In the genomic region with DNA sequence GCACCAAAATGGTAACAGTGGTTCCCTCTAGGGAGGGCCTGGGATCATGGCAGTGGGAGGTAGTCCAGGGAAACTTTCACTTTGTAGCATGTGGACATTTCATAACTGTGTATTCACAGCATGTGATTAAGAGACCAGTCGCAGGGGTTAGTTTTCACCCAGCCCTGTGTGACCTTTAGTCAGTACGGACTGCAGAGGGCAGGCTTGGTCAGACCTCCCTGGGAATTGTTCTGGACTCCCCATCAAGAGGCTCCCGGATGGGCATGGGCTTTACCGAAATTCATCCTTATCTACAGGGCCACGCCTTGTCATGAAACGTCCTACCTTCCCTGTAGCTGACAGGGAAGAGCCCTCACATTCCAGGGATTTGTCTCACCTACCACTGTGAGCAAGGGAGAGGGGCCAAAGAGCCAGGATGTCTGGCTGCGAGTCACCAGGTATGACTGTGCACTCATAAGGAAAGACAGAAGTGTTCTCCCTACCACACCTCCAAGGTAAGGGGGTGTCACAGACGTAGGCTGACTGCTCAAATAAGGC, we compare ENCODE assay signal across 14 cellular contexts. TPM values are rescaled to one million over a fixed set of nuclear protein-coding genes. Genes with fewer than 3 reads are reported as not detected.
DNase-seq lines count a peak whose midpoint lies in the region; ATAC-seq, FAIRE-seq and TF ChIP-seq lines count a peak whose summit lies in the region.
"Had no signal": no experiment of that assay in that cellular context is flagged by ENCODE, and none has a peak within 500 bp of the region (broad histone marks: within the 10 kb centered on the region; RNA-seq: fewer than 3 reads in every experiment).

No MANE protein-coding gene starts in this region.

- H3K4me3 ChIP-seq in Caco-2 (ENCODE audit: low read depth, low read length) (no peak overlapping the region), RWPE2 (ENCODE audit: severe bottlenecking) (no peak overlapping the region), gastroesophageal sphincter (no peak overlapping the region)

- no peak for TF ChIP-seq EP300 in gastroesophageal sphincter (IDR thresholded peaks at IDR 0.05)

- BruUV-seq in Caco-2 (replicated peaks; lab: Mats Ljungman, UMichigan) = no TSS peak

- H3K36me3 Mint-ChIP-seq in Caco-2 (ENCODE audit: insufficient read depth, unreplicated experiment) = peaks cover 49% of the 10 kb centered on the region

- FAIRE-seq in D721Med (lab: Jason Lieb, UNC) = no peak
- FAIRE-seq: GM19239 had no signal

- TF ChIP-seq CTCF in Caco-2 (IDR thresholded peaks at IDR 0.05; ENCODE audit: insufficient read depth in 1 of 2, low read depth in 1 of 2, low read length in 1 of 2, severe bottlenecking in 1 of 2, unreplicated experiment in 1 of 2) = peak in 1 of 2 experiments; percentile 28
- peak; percentile 23 for TF ChIP-seq CTCF in RWPE2 (IDR thresholded peaks at IDR 0.05; ENCODE audit: poor library complexity, severe bottlenecking)
- no peak for TF ChIP-seq CTCF in gastroesophageal sphincter (IDR thresholded peaks at IDR 0.05)
- TF ChIP-seq CTCF in omental fat pad (IDR thresholded peaks at IDR 0.05) = no peak
- no peak for TF ChIP-seq CTCF in D721Med (IDR thresholded peaks at IDR 0.05; ENCODE audit: insufficient read depth, missing control alignments)

- peaks cover 11% of the 10 kb centered on the region for H3K4me1 ChIP-seq in Caco-2
- H3K4me1 ChIP-seq in RWPE2 (ENCODE audit: insufficient read depth, poor library complexity, severe bottlenecking) = peaks cover 32% of the 10 kb centered on the region
- peaks cover 7 to 44% (median 30%) of the 10 kb centered on the region in 3 donors for H3K4me1 ChIP-seq in gastroesophageal sphincter

- H3K36me3 ChIP-seq in Caco-2 (ENCODE audit: control insufficient read depth, insufficient read depth, low read length) = peaks cover 17% of the 10 kb centered on the region
- H3K36me3 ChIP-seq in RWPE2 (ENCODE audit: low read depth) = peaks cover 100% of the 10 kb centered on the region
- H3K36me3 ChIP-seq in gastroesophageal sphincter = peaks cover 0 to 90% of the 10 kb centered on the region in 2 donors

- peaks cover 7% of the 10 kb centered on the region for H3K4me1 Mint-ChIP-seq in Caco-2 (ENCODE audit: low read depth, unreplicated experiment)

- ATAC-seq in RWPE2 (ENCODE audit: low read depth) = peak; percentile 89
- ATAC-seq in gastroesophageal sphincter = peak; percentile 49
- ATAC-seq in omental fat pad (ENCODE audit: low FRiP score) = peak; percentile 33

- DNase-seq in Caco-2 (peak; percentile 58 to 80), RWPE2 (ENCODE audit: low spot score) (no peak), omental fat pad (ENCODE audit: low spot score) (no peak), HEK293T (ENCODE audit: extremely low spot score) (no peak), D721Med (ENCODE audit: insufficient read length, low spot score) (no peak), medulla oblongata (ENCODE audit: extremely low spot score) (no peak)
- no peak for DNase-seq in activated CD8-positive, alpha-beta memory T cell treated with anti-CD3 and anti-CD28 coated beads for 24 hours
- DNase-seq: activated CD4-positive, alpha-beta T cell treated with anti-CD3 and anti-CD28 coated beads for 4 hours; activated naive CD4-positive, alpha-beta T cell treated with anti-CD3 and anti-CD28 coated beads, Interleukin-2, amount 10 ng/mL, durations not matched to agents 7 days and 5 days; NCI-H2029 treated with DMSO at 0.1 percent for 48 hours; retina; RPMI8226 had no signal

- TF ChIP-seq POLR2A in gastroesophageal sphincter (IDR thresholded peaks at IDR 0.05) = no peak

- H3K27ac ChIP-seq in RWPE2 (ENCODE audit: poor library complexity, severe bottlenecking) (peak overlapping the region; percentile 52), gastroesophageal sphincter (peak overlapping the region in 3 of 4 donors; percentile 85 to 89 (median 85))

- POLR2A ChIA-PET in Caco-2 (lab: Charles Lee) (no interaction called here), HEK293T (lab: Yijun Ruan, JAX) (no interaction called here)

- no peaks in the 10 kb centered on the region for H3K27me3 Mint-ChIP-seq in Caco-2 (ENCODE audit: insufficient read depth, unreplicated experiment)
- H3K27me3 Mint-ChIP-seq: activated naive CD4-positive, alpha-beta T cell treated with anti-CD3 and anti-CD28 coated beads, Interleukin-2, amount 10 ng/mL, durations not matched to agents 7 days and 5 days had no signal

- intact Hi-C loops in Caco-2 (cut with micrococcal nuclease; ENCODE audit: unreplicated experiment) = loop anchor here (1.0 kb wide), 1 partner anchor 38 kb away; no protein-coding TSS in a partner anchor

- H3K9me3 ChIP-seq in Caco-2 (no peaks in the 10 kb centered on the region), RWPE2 (ENCODE audit: severe bottlenecking) (no peaks in the 10 kb centered on the region), gastroesophageal sphincter (no peaks in the 10 kb centered on the region)

- H3K9me3 Mint-ChIP-seq in Caco-2 (ENCODE audit: unreplicated experiment) = no peaks in the 10 kb centered on the region
- H3K9me3 Mint-ChIP-seq: activated naive CD4-positive, alpha-beta T cell treated with anti-CD3 and anti-CD28 coated beads, Interleukin-2, amount 10 ng/mL, durations not matched to agents 7 days and 5 days had no signal

- CTCF ChIA-PET in Caco-2 (lab: Charles Lee) (interaction anchor here (0.6 to 1.1 kb wide), 4 partner anchors 38 to 131 kb away, joined by 3 to 4 read pairs (median 3); no protein-coding TSS in a partner anchor), HEK293T (lab: Yijun Ruan, JAX) (interaction anchor here (2.8 kb wide), 1 partner anchor 11 kb away, joined by 16 read pairs; no protein-coding TSS in a partner anchor)

- peak overlapping the region; percentile 75 for H3K27ac Mint-ChIP-seq in Caco-2 (ENCODE audit: unreplicated experiment)

- 65 to 80% methylated on average over 1 to 3 of the region's 8 CpGs for WGBS in gastroesophageal sphincter (ENCODE audit: low coverage in 1 of 2), 2 donors

- H3K27me3 ChIP-seq in Caco-2 (replicated peaks; ENCODE audit: control insufficient read depth, insufficient read depth, low read length) (no peaks in the 10 kb centered on the region), RWPE2 (ENCODE audit: insufficient read depth, poor library complexity, severe bottlenecking) (no peaks in the 10 kb centered on the region), gastroesophageal sphincter (no peaks in the 10 kb centered on the region)

- no peak overlapping the region for H3K4me3 Mint-ChIP-seq in Caco-2 (ENCODE audit: unreplicated experiment)
- H3K4me3 Mint-ChIP-seq: activated naive CD4-positive, alpha-beta T cell treated with anti-CD3 and anti-CD28 coated beads, Interleukin-2, amount 10 ng/mL, durations not matched to agents 7 days and 5 days had no signal

TF ChIP-seq in HEK293T, 16 proteins besides CTCF, POLR2A, EP300 and RAD21:
- TF ChIP-seq FOXK2 (IDR thresholded peaks at IDR 0.05) (no peak), SP1 (IDR thresholded peaks at IDR 0.05) (no peak), CTBP1 (IDR thresholded peaks at IDR 0.05; ENCODE audit: borderline replicate concordance) (no peak), LEF1 (IDR thresholded peaks at IDR 0.05; ENCODE audit: borderline replicate concordance) (no peak), NFRKB (IDR thresholded peaks at IDR 0.05) (no peak), ARNT (IDR thresholded peaks at IDR 0.05) (no peak), FOXA1 (IDR thresholded peaks at IDR 0.05) (no peak)

RNA-seq across cellular contexts. Expression of gene GPX3, which starts 19.9 kb away (rescaled TPM):
- total RNA-seq in Caco-2 (2022) (80.6 and 86.6 TPM in 2 replicates), gastroesophageal sphincter (1,000 to 10,000 TPM in 3 of 4 donors, 100 to 1,000 TPM in 1; 690 to 3,141 (median 1,517) TPM), omental fat pad (over 10,000 TPM in 1 of 4 donors, 1,000 to 10,000 TPM in 3; 5,296 to 11,485 (median 6,898) TPM)

RNA-seq across cellular contexts. Expression of gene TNIP1, which starts 40.6 kb away (rescaled TPM):
- total RNA-seq in Caco-2 (2022) = 62.7 and 65.7 TPM in 2 replicates
- total RNA-seq in gastroesophageal sphincter = 100 to 1,000 TPM in 2 of 4 donors, 10 to 100 TPM in 2; 74.2 to 142 (median 97.9) TPM
- 100 to 1,000 TPM in 3 of 4 donors, 10 to 100 TPM in 1; 96.7 to 189 (median 149) TPM for total RNA-seq in omental fat pad

Comparison
In these comparisons a context has a peak if more than half of its experiments do, and no peak if none do; other contexts are left out.
1. DNase-seq: peak in Caco-2 (2 of 2); none in RWPE2 (single experiment), omental fat pad (single experiment), HEK293T (single experiment), D721Med (single experiment), medulla oblongata (single experiment) and activated CD8-positive, alpha-beta memory T cell treated with anti-CD3 and anti-CD28 coated beads for 24 hours (single experiment).
2. ATAC-seq: peak in every context shown above with its lines; median percentile 89 in RWPE2; 49 in gastroesophageal sphincter; 33 in omental fat pad.